ENCODE assay signal across 1 cellular context in the genomic region with DNA sequence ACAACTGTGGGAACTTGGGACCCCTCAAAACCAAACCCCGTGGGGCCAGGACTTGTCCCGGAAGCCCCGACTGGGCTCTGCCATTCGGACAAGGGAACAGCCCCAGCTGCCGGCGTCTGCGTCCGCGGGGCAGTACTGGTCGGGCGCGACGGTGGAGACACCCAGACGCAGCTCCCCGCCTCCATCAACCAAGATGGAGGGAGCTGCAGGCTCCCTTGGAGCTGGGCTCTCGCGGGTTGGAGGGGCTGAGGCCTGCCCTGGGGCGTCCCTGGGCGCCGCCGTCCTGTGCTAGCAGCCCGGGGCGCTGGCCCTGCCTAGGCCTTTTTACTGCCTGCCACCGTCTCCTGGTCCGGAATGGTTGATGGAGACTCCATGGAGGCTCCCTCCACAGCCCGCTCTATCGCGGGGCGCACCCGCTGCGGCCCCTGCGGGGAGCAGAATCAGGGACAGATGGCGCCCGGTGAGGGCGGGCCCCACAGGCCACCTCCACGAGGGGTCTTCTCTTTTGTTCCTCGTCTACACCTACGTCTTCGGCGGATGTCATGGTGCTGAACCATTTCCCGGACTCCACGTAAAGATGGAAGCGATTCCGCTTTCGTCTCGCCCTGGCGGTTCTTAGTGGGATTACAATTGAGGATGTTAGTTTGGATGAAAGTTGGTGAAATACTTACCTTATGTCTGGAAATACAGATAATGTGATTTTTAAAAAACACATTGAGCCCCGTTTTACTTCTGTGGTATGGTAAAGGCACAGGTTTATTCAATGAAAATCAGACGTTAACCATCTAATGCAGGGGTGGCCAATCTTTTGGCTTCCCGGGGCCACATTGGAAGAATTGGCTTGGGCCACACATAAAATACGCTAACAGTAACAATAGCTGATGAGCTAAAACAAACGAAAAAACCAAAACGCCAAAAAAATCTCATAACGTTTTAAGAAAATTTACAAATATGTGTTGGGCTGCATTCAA.
A peak's percentile ranks its signal among the peaks of the same experiment; 100 is the strongest.
TF ChIP-seq lines count a peak whose summit lies in the region.

No MANE protein-coding gene starts in this region.

TF ChIP-seq in HEK293, 187 proteins besides CTCF, POLR2A, EP300 and RAD21 (continued from another document):
- TF ChIP-seq REST (tag by site-specific recombination; IDR thresholded peaks at IDR 0.05) (no peak), ZNF114 (tag by site-specific recombination; IDR thresholded peaks at IDR 0.05) (no peak), ZNF302 (tag by site-specific recombination; IDR thresholded peaks at IDR 0.05; ENCODE audit: low read depth) (no peak), KLF1 (tag by site-specific recombination; IDR thresholded peaks at IDR 0.05) (no peak), ZNF544 (tag by site-specific recombination; IDR thresholded peaks at IDR 0.05) (no peak), ZNF610 (tag by site-specific recombination; IDR thresholded peaks at IDR 0.05; ENCODE audit: borderline replicate concordance) (no peak), SP7 (tag by site-specific recombination; IDR thresholded peaks at IDR 0.05) (no peak), ZNF248 (tag by site-specific recombination; IDR thresholded peaks at IDR 0.05) (no peak), ZNF785 (tag by site-specific recombination; IDR thresholded peaks at IDR 0.05) (no peak), SALL2 (tag by site-specific recombination; IDR thresholded peaks at IDR 0.05; ENCODE audit: borderline replicate concordance) (no peak), ZBTB11 (tag by site-specific recombination; conservative IDR thresholded peaks at IDR 0.05; ENCODE audit: low read depth) (peak; percentile 12; the same call in 1 of the 2 replicates), ZNF707 (tag by site-specific recombination; IDR thresholded peaks at IDR 0.05) (no peak), ZNF837 (tag by site-specific recombination; IDR thresholded peaks at IDR 0.05) (0 out of 2 replicates have a peak, but pooled peaks have one; percentile 12), ZNF701 (tag by site-specific recombination; IDR thresholded peaks at IDR 0.05) (no peak), ZBTB8A (tag by site-specific recombination; IDR thresholded peaks at IDR 0.05) (peak; percentile 49; the same call in 1 of the 2 replicates), ZFP41 (tag by site-specific recombination; IDR thresholded peaks at IDR 0.05; ENCODE audit: borderline replicate concordance) (no peak), ZNF510 (tag by site-specific recombination; IDR thresholded peaks at IDR 0.05; ENCODE audit: insufficient replicate concordance) (no peak), ZNF571 (tag by site-specific recombination; IDR thresholded peaks at IDR 0.05) (no peak), MEIS1 (CRISPR knock-in tag; IDR thresholded peaks at IDR 0.05; ENCODE audit: borderline replicate concordance) (no peak), ZNF266 (tag by site-specific recombination; IDR thresholded peaks at IDR 0.05; ENCODE audit: low read depth) (no peak), GFI1B (tag by site-specific recombination; IDR thresholded peaks at IDR 0.05) (no peak), ZNF366 (tag by site-specific recombination; conservative IDR thresholded peaks at IDR 0.05) (peak; percentile 40; the same call in 1 of the 2 replicates), ZNF24 (tag by site-specific recombination; IDR thresholded peaks at IDR 0.05) (no peak), ZSCAN4 (tag by site-specific recombination; IDR thresholded peaks at IDR 0.05) (no peak), ZSCAN30 (tag by site-specific recombination; IDR thresholded peaks at IDR 0.05) (no peak), ZNF777 (tag by site-specific recombination; IDR thresholded peaks at IDR 0.05; ENCODE audit: borderline replicate concordance) (no peak)
- TF ChIP-seq, protein P1, sequence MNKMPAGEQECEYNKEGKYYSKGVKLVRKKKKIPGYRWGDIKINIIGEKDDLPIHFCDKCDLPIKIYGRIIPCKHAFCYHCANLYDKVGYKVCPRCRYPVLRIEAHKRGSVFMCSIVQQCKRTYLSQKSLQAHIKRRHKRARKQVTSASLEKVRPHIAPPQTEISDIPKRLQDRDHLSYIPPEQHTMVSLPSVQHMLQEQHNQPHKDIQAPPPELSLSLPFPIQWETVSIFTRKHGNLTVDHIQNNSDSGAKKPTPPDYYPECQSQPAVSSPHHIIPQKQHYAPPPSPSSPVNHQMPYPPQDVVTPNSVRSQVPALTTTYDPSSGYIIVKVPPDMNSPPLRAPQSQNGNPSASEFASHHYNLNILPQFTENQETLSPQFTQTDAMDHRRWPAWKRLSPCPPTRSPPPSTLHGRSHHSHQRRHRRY (tag by site-specific recombination; IDR thresholded peaks at IDR 0.05) = no peak
- TF ChIP-seq, protein P2, sequence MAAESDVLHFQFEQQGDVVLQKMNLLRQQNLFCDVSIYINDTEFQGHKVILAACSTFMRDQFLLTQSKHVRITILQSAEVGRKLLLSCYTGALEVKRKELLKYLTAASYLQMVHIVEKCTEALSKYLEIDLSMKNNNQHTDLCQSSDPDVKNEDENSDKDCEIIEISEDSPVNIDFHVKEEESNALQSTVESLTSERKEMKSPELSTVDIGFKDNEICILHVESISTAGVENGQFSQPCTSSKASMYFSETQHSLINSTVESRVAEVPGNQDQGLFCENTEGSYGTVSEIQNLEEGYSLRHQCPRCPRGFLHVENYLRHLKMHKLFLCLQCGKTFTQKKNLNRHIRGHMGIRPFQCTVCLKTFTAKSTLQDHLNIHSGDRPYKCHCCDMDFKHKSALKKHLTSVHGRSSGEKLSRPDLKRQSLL (tag by site-specific recombination; IDR thresholded peaks at IDR 0.05) = peak; percentile 99
- TF ChIP-seq, protein P3, sequence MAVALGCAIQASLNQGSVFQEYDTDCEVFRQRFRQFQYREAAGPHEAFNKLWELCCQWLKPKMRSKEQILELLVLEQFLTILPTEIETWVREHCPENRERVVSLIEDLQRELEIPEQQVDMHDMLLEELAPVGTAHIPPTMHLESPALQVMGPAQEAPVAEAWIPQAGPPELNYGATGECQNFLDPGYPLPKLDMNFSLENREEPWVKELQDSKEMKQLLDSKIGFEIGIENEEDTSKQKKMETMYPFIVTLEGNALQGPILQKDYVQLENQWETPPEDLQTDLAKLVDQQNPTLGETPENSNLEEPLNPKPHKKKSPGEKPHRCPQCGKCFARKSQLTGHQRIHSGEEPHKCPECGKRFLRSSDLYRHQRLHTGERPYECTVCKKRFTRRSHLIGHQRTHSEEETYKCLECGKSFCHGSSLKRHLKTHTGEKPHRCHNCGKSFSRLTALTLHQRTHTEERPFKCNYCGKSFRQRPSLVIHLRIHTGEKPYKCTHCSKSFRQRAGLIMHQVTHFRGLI (tag by site-specific recombination; IDR thresholded peaks at IDR 0.05) = peak; percentile 78
